10 cellular contexts compared by ENCODE assay signal in the genomic region with DNA sequence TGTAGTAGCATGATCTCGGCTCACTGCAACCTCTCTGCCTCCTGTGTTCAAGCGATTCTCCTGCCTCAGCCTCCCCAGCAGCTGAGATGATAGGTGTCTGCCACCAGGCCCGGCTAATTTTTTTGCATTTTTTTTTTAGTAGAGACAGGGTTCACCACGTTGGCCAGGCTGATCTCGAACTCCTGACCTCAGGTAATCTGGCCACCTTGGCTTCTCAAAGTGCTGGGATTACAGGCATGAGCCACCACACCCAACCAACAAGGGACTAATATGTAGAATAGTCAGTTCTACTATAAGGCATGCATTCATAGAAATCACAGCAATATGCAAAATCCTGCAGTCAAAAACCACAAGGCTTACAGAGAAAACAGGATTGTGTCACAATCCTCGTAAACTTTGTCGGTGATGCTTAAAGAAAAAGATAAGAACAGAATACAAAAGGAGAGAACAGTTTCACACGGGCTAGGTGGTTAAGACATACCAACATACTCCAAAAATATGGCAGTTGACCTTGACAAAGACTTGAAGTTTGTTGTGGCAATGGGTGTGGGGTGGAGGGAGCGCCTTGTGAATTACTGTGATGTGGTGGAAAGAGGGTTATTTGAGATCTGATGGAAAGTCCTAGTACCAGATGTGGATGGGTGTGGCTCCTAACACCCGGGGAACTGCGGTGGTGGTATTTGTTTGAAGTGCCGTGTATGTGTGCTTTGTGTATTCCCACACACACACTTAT. TPM values are rescaled to one million over a fixed set of nuclear protein-coding genes. Genes with fewer than 3 reads are reported as not detected.
DNase-seq lines count a peak whose midpoint lies in the region; ATAC-seq and TF ChIP-seq lines count a peak whose summit lies in the region.
"Had no signal": no experiment of that assay in that cellular context is flagged by ENCODE, and none has a peak within 500 bp of the region (broad histone marks: within the 10 kb centered on the region; RNA-seq: fewer than 3 reads in every experiment).

No MANE protein-coding gene starts in this region.

- no peaks in the 10 kb centered on the region for H3K27me3 Mint-ChIP-seq in CD4-positive, alpha-beta memory T cell
- H3K27me3 Mint-ChIP-seq in activated naive CD4-positive, alpha-beta T cell treated with anti-CD3 and anti-CD28 coated beads, Interleukin-2, amount 10 ng/mL, durations not matched to agents 7 days and 5 days: no peaks in the 10 kb centered on the region
- H3K27me3 Mint-ChIP-seq in naive thymus-derived CD4-positive, alpha-beta T cell: peaks cover 0 to 2% (median 0%) of the 10 kb centered on the region in 5 donors

- H3K4me1 Mint-ChIP-seq in CD4-positive, alpha-beta memory T cell: peaks cover 46 to 75% (median 62%) of the 10 kb centered on the region in 4 donors
- peaks cover 85% of the 10 kb centered on the region for H3K4me1 Mint-ChIP-seq in activated naive CD4-positive, alpha-beta T cell treated with anti-CD3 and anti-CD28 coated beads, Interleukin-2, amount 10 ng/mL, durations not matched to agents 7 days and 5 days
- peaks cover 51 to 80% (median 72%) of the 10 kb centered on the region in 7 donors for H3K4me1 Mint-ChIP-seq in naive thymus-derived CD4-positive, alpha-beta T cell

- H3K27ac Mint-ChIP-seq in CD4-positive, alpha-beta memory T cell: peak overlapping the region; percentile 90 to 99 (median 97)
- H3K27ac Mint-ChIP-seq in activated naive CD4-positive, alpha-beta T cell treated with anti-CD3 and anti-CD28 coated beads, Interleukin-2, amount 10 ng/mL, durations not matched to agents 7 days and 5 days: peak overlapping the region; percentile 98
- H3K27ac Mint-ChIP-seq in naive thymus-derived CD4-positive, alpha-beta T cell: peak overlapping the region; percentile 93 to 99 (median 97)

- H3K36me3 Mint-ChIP-seq in CD4-positive, alpha-beta memory T cell: peaks cover 9 to 11% of the 10 kb centered on the region in 2 donors
- peaks cover 27% of the 10 kb centered on the region for H3K36me3 Mint-ChIP-seq in activated naive CD4-positive, alpha-beta T cell treated with anti-CD3 and anti-CD28 coated beads, Interleukin-2, amount 10 ng/mL, durations not matched to agents 7 days and 5 days
- peaks cover 0 to 23% (median 0%) of the 10 kb centered on the region in 5 donors for H3K36me3 Mint-ChIP-seq in naive thymus-derived CD4-positive, alpha-beta T cell

- CTCF ChIA-PET in CD4-positive, alpha-beta memory T cell (lab: Charles Lee; ENCODE audit: partially characterized antibody): interaction anchor here (0.6 to 11.5 kb wide), 13 partner anchors 8 to 265 kb away, joined by 3 to 299 read pairs (median 13); a partner anchor contains a TSS
- CTCF ChIA-PET in activated naive CD4-positive, alpha-beta T cell treated with anti-CD3 and anti-CD28 coated beads, Interleukin-2, amount 10 ng/mL, durations not matched to agents 7 days and 5 days (lab: Charles Lee): interaction anchor here (2.4 to 4.3 kb wide), 4 partner anchors 8 to 109 kb away, joined by 11 to 78 read pairs (median 40); a partner anchor contains a TSS
- CTCF ChIA-PET in naive thymus-derived CD4-positive, alpha-beta T cell (lab: Charles Lee): interaction anchor here (0.6 to 11.3 kb wide), 10 partner anchors 9 to 104 kb away, joined by 3 to 314 read pairs (median 18); a partner anchor contains a TSS

- H3K4me1 ChIP-seq in CD4-positive, alpha-beta memory T cell (ENCODE audit: insufficient read depth, low read length): peaks cover 88% of the 10 kb centered on the region
- peaks cover 58 to 77% of the 10 kb centered on the region in 2 donors for H3K4me1 ChIP-seq in naive thymus-derived CD4-positive, alpha-beta T cell (ENCODE audit: control insufficient read depth in 2 of 2, insufficient read depth in 2 of 2, low read length in 2 of 2)
- peaks cover 0 to 43% of the 10 kb centered on the region in 2 donors for H3K4me1 ChIP-seq in right atrium auricular region

- POLR2A ChIA-PET in CD4-positive, alpha-beta memory T cell (lab: Charles Lee; ENCODE audit: partially characterized antibody): interaction anchor here (0.6 to 17.3 kb wide), 14 partner anchors 14 to 116 kb away, joined by 3 to 629 read pairs (median 6); a partner anchor contains a TSS
- POLR2A ChIA-PET in naive thymus-derived CD4-positive, alpha-beta T cell (lab: Charles Lee): interaction anchor here (1.2 to 21.0 kb wide), 5 partner anchors 16 to 109 kb away, joined by 9 to 687 read pairs (median 34); a partner anchor contains a TSS

- H3K27ac ChIP-seq in CD4-positive, alpha-beta memory T cell (ENCODE audit: low read depth, low read length): peak overlapping the region; percentile 53
- peak overlapping the region; percentile 87 for H3K27ac ChIP-seq in naive thymus-derived CD4-positive, alpha-beta T cell (ENCODE audit: low read depth, low read length)
- no peak overlapping the region for H3K27ac ChIP-seq in right atrium auricular region

- DNase-seq in CD4-positive, alpha-beta memory T cell: peak; percentile 92 to 97 (median 95)
- DNase-seq in SW480 (ENCODE audit: low spot score) (peak; percentile 100), kidney glomerular epithelial cell (lab: John Stamatoyannopoulos, UW) (no peak), right atrium auricular region (ENCODE audit: low spot score) (no peak)
- peak; percentile 90 for DNase-seq in activated naive CD4-positive, alpha-beta T cell treated with anti-CD3 and anti-CD28 coated beads, Interleukin-2, amount 10 ng/mL, durations not matched to agents 7 days and 5 days
- peak in 8 of 9 donors; percentile 68 to 97 (median 94) for DNase-seq in naive thymus-derived CD4-positive, alpha-beta T cell
- DNase-seq: foreskin melanocyte, pancreas had no signal

- H3K27me3 ChIP-seq in CD4-positive, alpha-beta memory T cell (ENCODE audit: insufficient read depth, low read length): no peaks in the 10 kb centered on the region
- no peaks in the 10 kb centered on the region for H3K27me3 ChIP-seq in naive thymus-derived CD4-positive, alpha-beta T cell (ENCODE audit: control insufficient read depth in 2 of 2, insufficient read depth in 2 of 2, low read length in 2 of 2)
- H3K27me3 ChIP-seq in right atrium auricular region: no peaks in the 10 kb centered on the region
- H3K27me3 ChIP-seq: pancreas had no signal

- H3K9me3 Mint-ChIP-seq in CD4-positive, alpha-beta memory T cell: peaks cover 0 to 2% (median 0%) of the 10 kb centered on the region in 8 donors
- H3K9me3 Mint-ChIP-seq in activated naive CD4-positive, alpha-beta T cell treated with anti-CD3 and anti-CD28 coated beads, Interleukin-2, amount 10 ng/mL, durations not matched to agents 7 days and 5 days: no peaks in the 10 kb centered on the region
- no peaks in the 10 kb centered on the region for H3K9me3 Mint-ChIP-seq in naive thymus-derived CD4-positive, alpha-beta T cell

- peak overlapping the region; percentile 48 to 90 (median 78) for H3K4me3 Mint-ChIP-seq in CD4-positive, alpha-beta memory T cell
- H3K4me3 Mint-ChIP-seq in activated naive CD4-positive, alpha-beta T cell treated with anti-CD3 and anti-CD28 coated beads, Interleukin-2, amount 10 ng/mL, durations not matched to agents 7 days and 5 days: peak overlapping the region; percentile 68
- H3K4me3 Mint-ChIP-seq in naive thymus-derived CD4-positive, alpha-beta T cell: peak overlapping the region; percentile 72 to 86 (median 76)

- peak overlapping the region in 1 of 2 donors; percentile 5 for H3K4me3 ChIP-seq in CD4-positive, alpha-beta memory T cell (ENCODE audit: low read length in 2 of 2)
- peak overlapping the region; percentile 19 for H3K4me3 ChIP-seq in naive thymus-derived CD4-positive, alpha-beta T cell (ENCODE audit: low read length)
- no peak overlapping the region for H3K4me3 ChIP-seq in right atrium auricular region
- H3K4me3 ChIP-seq: pancreas had no signal

- intact Hi-C loops in CD4-positive, alpha-beta memory T cell (cut with micrococcal nuclease): loop anchor here (1.0 kb wide), 1 partner anchor 8 kb away; no protein-coding TSS in a partner anchor
- intact Hi-C loops in naive thymus-derived CD4-positive, alpha-beta T cell (cut with micrococcal nuclease): loop anchor here (1.0 to 10.0 kb wide), 4 partner anchors 8 to 453 kb away; a partner anchor contains a TSS

- TF ChIP-seq CTCF in right atrium auricular region (IDR thresholded peaks at IDR 0.05): no peak

- ATAC-seq in naive thymus-derived CD4-positive, alpha-beta T cell: peak; percentile 82
- ATAC-seq in HG02623 (IDR thresholded peaks at IDR 0.05; ENCODE audit: unreplicated experiment): no peak
- ATAC-seq in GM21528 (IDR thresholded peaks at IDR 0.05; ENCODE audit: low FRiP score, unreplicated experiment): no peak

- H3K9me3 ChIP-seq in CD4-positive, alpha-beta memory T cell (ENCODE audit: control insufficient read depth in 1 of 2, low read length in 2 of 2): no peaks in the 10 kb centered on the region
- H3K9me3 ChIP-seq in naive thymus-derived CD4-positive, alpha-beta T cell (ENCODE audit: control insufficient read depth in 2 of 3, low read length in 3 of 3): no peaks in the 10 kb centered on the region
- H3K9me3 ChIP-seq in right atrium auricular region: no peaks in the 10 kb centered on the region
- H3K9me3 ChIP-seq: pancreas had no signal

- H3K36me3 ChIP-seq in CD4-positive, alpha-beta memory T cell (ENCODE audit: insufficient read depth, low read length): no peaks in the 10 kb centered on the region
- H3K36me3 ChIP-seq in naive thymus-derived CD4-positive, alpha-beta T cell (ENCODE audit: control insufficient read depth in 2 of 3, insufficient read depth in 3 of 3, low read length in 3 of 3): peaks cover 0 to under 1% (median 0%) of the 10 kb centered on the region in 3 experiments
- no peaks in the 10 kb centered on the region for H3K36me3 ChIP-seq in right atrium auricular region
- H3K36me3 ChIP-seq: pancreas had no signal

RNA-seq across cellular contexts. Expression of a gene that starts 12.5 kb away (rescaled TPM):
- total RNA-seq in CD4-positive, alpha-beta memory T cell: 100 to 1,000 TPM; 177 to 191 TPM
- polyA plus RNA-seq in CD4-positive, alpha-beta memory T cell: 100 to 1,000 TPM; 650 to 674 TPM
- total RNA-seq in naive thymus-derived CD4-positive, alpha-beta T cell: 100 to 1,000 TPM; 222 to 267 (median 228) TPM
- polyA plus RNA-seq in naive thymus-derived CD4-positive, alpha-beta T cell: 1,000 to 10,000 TPM in 1 of 2 donors, 100 to 1,000 TPM in 1; 933 to 1,232 TPM
- 10 to 100 TPM; 39.0 to 62.3 TPM for total RNA-seq in right atrium auricular region

RNA-seq across cellular contexts. Expression of a gene that starts 13.2 kb away (rescaled TPM):
- 1 to 10 TPM; 1.0 to 1.7 TPM for total RNA-seq in CD4-positive, alpha-beta memory T cell
- under 1 TPM in 1 of 2 donors, not detected in 1; 0.34 TPM for polyA plus RNA-seq in CD4-positive, alpha-beta memory T cell
- total RNA-seq in naive thymus-derived CD4-positive, alpha-beta T cell: 1 to 10 TPM in 2 of 5 experiments, under 1 TPM in 3; 0.44 to 2.9 (median 0.58) TPM
- polyA plus RNA-seq in naive thymus-derived CD4-positive, alpha-beta T cell: under 1 TPM in 1 of 2 donors, not detected in 1; 0.30 TPM
- total RNA-seq in right atrium auricular region: 1 to 10 TPM in 1 of 2 donors, under 1 TPM in 1; 0.63 to 2.3 TPM

RNA-seq across cellular contexts. Expression of a gene that starts 23.1 kb away (rescaled TPM):
- total RNA-seq in CD4-positive, alpha-beta memory T cell: 10 to 100 TPM; 64.6 to 65.1 TPM
- polyA plus RNA-seq in CD4-positive, alpha-beta memory T cell: 1 to 10 TPM in 1 of 2 donors, not detected in 1; 1.2 TPM
- 10 to 100 TPM; 45.6 to 69.4 (median 60.0) TPM for total RNA-seq in naive thymus-derived CD4-positive, alpha-beta T cell
- polyA plus RNA-seq in naive thymus-derived CD4-positive, alpha-beta T cell: under 1 TPM; 0.25 to 0.74 TPM
- total RNA-seq in right atrium auricular region: 10 to 100 TPM in 1 of 2 donors, 1 to 10 TPM in 1; 6.6 to 13.3 TPM

RNA-seq across cellular contexts. Expression of a gene that starts 40.1 kb away (rescaled TPM):
- total RNA-seq in CD4-positive, alpha-beta memory T cell: 1 to 10 TPM; 2.4 to 2.5 TPM
- 1 to 10 TPM; 1.2 to 1.5 TPM for polyA plus RNA-seq in CD4-positive, alpha-beta memory T cell
- total RNA-seq in naive thymus-derived CD4-positive, alpha-beta T cell: 10 to 100 TPM in 1 of 5 experiments, 1 to 10 TPM in 4; 1.9 to 14.5 (median 3.5) TPM
- 10 to 100 TPM in 1 of 2 donors, 1 to 10 TPM in 1; 6.9 to 12.3 TPM for polyA plus RNA-seq in naive thymus-derived CD4-positive, alpha-beta T cell
- total RNA-seq in right atrium auricular region: 10 to 100 TPM; 15.8 to 17.2 TPM

RNA-seq across cellular contexts. Expression of a gene that starts 55.4 kb away (rescaled TPM):
- 10 to 100 TPM; 21.9 to 25.8 TPM for total RNA-seq in CD4-positive, alpha-beta memory T cell
- 10 to 100 TPM; 40.2 to 42.5 TPM for polyA plus RNA-seq in CD4-positive, alpha-beta memory T cell
- 100 to 1,000 TPM in 1 of 5 experiments, 10 to 100 TPM in 3, 1 to 10 TPM in 1; 8.2 to 177 (median 47.5) TPM for total RNA-seq in naive thymus-derived CD4-positive, alpha-beta T cell
- 100 to 1,000 TPM; 117 to 129 TPM for polyA plus RNA-seq in naive thymus-derived CD4-positive, alpha-beta T cell
- 100 to 1,000 TPM in 1 of 2 donors, 10 to 100 TPM in 1; 98.2 to 123 TPM for total RNA-seq in right atrium auricular region

Comparison
In these comparisons a context has a peak if more than half of its experiments do, and no peak if none do; other contexts are left out.
1. DNase-seq: peak in CD4-positive, alpha-beta memory T cell (5 of 5), SW480 (single experiment), activated naive CD4-positive, alpha-beta T cell treated with anti-CD3 and anti-CD28 coated beads, Interleukin-2, amount 10 ng/mL, durations not matched to agents 7 days and 5 days (single experiment) and naive thymus-derived CD4-positive, alpha-beta T cell (8 of 9); none in kidney glomerular epithelial cell (single experiment) and right atrium auricular region (single experiment).
2. H3K27ac ChIP-seq: peak in CD4-positive, alpha-beta memory T cell (single experiment) and naive thymus-derived CD4-positive, alpha-beta T cell (single experiment); none in right atrium auricular region (0 of 2).
3. Peak in every context shown above with its lines, with median percentiles within 50 percentile points of each other: H3K27ac Mint-ChIP-seq and H3K4me3 Mint-ChIP-seq.